Comparison of ENCODE assay signal across 16 cellular contexts in genomic region chr14:101246894-101247853, GRCh38.
"Had no signal": no experiment of that assay in that cellular context is flagged by ENCODE, and none has a peak within 500 bp of the region (broad histone marks: within the 10 kb centered on the region; RNA-seq: fewer than 3 reads in every experiment).

No MANE protein-coding gene starts in this region.

- ATAC-seq: effector memory CD8-positive, alpha-beta T cell; right lobe of liver; stimulated activated naive CD8-positive, alpha-beta T cell treated with anti-CD3 and anti-CD28 coated beads, Interleukin-15, amount 100 ng/mL, for 72 hours had no signal

- H3K9me3 Mint-ChIP-seq: effector memory CD8-positive, alpha-beta T cell; stimulated activated naive CD8-positive, alpha-beta T cell treated with anti-CD3 and anti-CD28 coated beads, Interleukin-15, amount 100 ng/mL, for 72 hours had no signal

- H3K9me3 ChIP-seq: right lobe of liver, SJCRH30, thoracic aorta had no signal

- H3K27ac Mint-ChIP-seq: effector memory CD8-positive, alpha-beta T cell; stimulated activated naive CD8-positive, alpha-beta T cell treated with anti-CD3 and anti-CD28 coated beads, Interleukin-15, amount 100 ng/mL, for 72 hours had no signal

- H3K36me3 Mint-ChIP-seq: naive B cell had no signal

- FAIRE-seq: urothelium cell line had no signal

- H3K27me3 ChIP-seq: right lobe of liver, SJCRH30 had no signal

- H3K27ac ChIP-seq: epithelial cell of prostate, right lobe of liver, SJCRH30, thoracic aorta had no signal

- H3K36me3 ChIP-seq: right lobe of liver, SJCRH30, thoracic aorta had no signal

- DNase-seq: activated CD4-positive, alpha-beta T cell treated with anti-CD3 and anti-CD28 coated beads, Interleukin-2, amount 50 U/mL, for 48 hours; activated CD4-positive, CD25-positive, alpha-beta regulatory T cell treated with anti-CD3 and anti-CD28 coated beads, Interleukin-2, amount 50 U/mL, for 72 hours; activated naive CD4-positive, alpha-beta T cell; cerebellar nuclear complex; dermis blood vessel endothelial cell; effector memory CD8-positive, alpha-beta T cell; foreskin melanocyte; mammary epithelial cell; naive B cell; SJCRH30; stimulated activated CD4-positive, alpha-beta T cell treated with anti-CD3 and anti-CD28 coated beads, Interleukin-1b, Interleukin-23, amount 100 ng/mL, for 48 hours; stimulated activated naive CD8-positive, alpha-beta T cell treated with anti-CD3 and anti-CD28 coated beads, Interleukin-15, amount 100 ng/mL, for 72 hours had no signal

- H3K4me1 ChIP-seq: right lobe of liver, SJCRH30 had no signal

- H3K4me3 Mint-ChIP-seq: effector memory CD8-positive, alpha-beta T cell; naive B cell; stimulated activated naive CD8-positive, alpha-beta T cell treated with anti-CD3 and anti-CD28 coated beads, Interleukin-15, amount 100 ng/mL, for 72 hours had no signal

- H3K4me3 ChIP-seq: right lobe of liver, SJCRH30, thoracic aorta had no signal
